Comparison of ENCODE assay signal across 13 cellular contexts in genomic region chr3:7421065-7421464, GRCh38.
"Had no signal": no experiment of that assay in that cellular context is flagged by ENCODE, and none has a peak within 500 bp of the region (broad histone marks: within the 10 kb centered on the region; RNA-seq: fewer than 3 reads in every experiment).

No MANE protein-coding gene starts in this region.

- H3K4me1 Mint-ChIP-seq: activated CD4-positive, alpha-beta T cell treated with anti-CD3 and anti-CD28 coated beads for 36 hours; nephron progenitor cell; stimulated activated effector memory CD8-positive, alpha-beta T cell treated with anti-CD3 and anti-CD28 coated beads, Interleukin-12 subunit alpha, Interleukin-12 subunit beta, amount 100 ng/mL, for 72 hours had no signal

- H3K27me3 ChIP-seq: right lobe of liver, tibial nerve, vagina had no signal

- H3K27ac Mint-ChIP-seq: activated CD4-positive, alpha-beta T cell treated with anti-CD3 and anti-CD28 coated beads for 36 hours; activated naive CD4-positive, alpha-beta T cell treated with anti-CD3 and anti-CD28 coated beads for 36 hours; nephron progenitor cell; stimulated activated effector memory CD8-positive, alpha-beta T cell treated with anti-CD3 and anti-CD28 coated beads, Interleukin-12 subunit alpha, Interleukin-12 subunit beta, amount 100 ng/mL, for 72 hours had no signal

- H3K36me3 Mint-ChIP-seq: stimulated activated effector memory CD8-positive, alpha-beta T cell treated with anti-CD3 and anti-CD28 coated beads, Interleukin-12 subunit alpha, Interleukin-12 subunit beta, amount 100 ng/mL, for 72 hours had no signal

- H3K27me3 Mint-ChIP-seq: activated CD4-positive, alpha-beta T cell treated with anti-CD3 and anti-CD28 coated beads for 36 hours had no signal

- H3K27ac ChIP-seq: coronary artery, psoas muscle, right lobe of liver, tibial nerve, vagina had no signal

- ATAC-seq: activated CD4-positive, alpha-beta T cell treated with anti-CD3 and anti-CD28 coated beads for 36 hours; left ventricle myocardium superior; psoas muscle; right lobe of liver; stimulated activated effector memory CD8-positive, alpha-beta T cell treated with anti-CD3 and anti-CD28 coated beads, Interleukin-12 subunit alpha, Interleukin-12 subunit beta, amount 100 ng/mL, for 72 hours had no signal

- H3K4me3 ChIP-seq: coronary artery, psoas muscle, right lobe of liver, tibial nerve, vagina had no signal

- H3K4me3 Mint-ChIP-seq: activated CD4-positive, alpha-beta T cell treated with anti-CD3 and anti-CD28 coated beads for 36 hours; activated naive CD4-positive, alpha-beta T cell treated with anti-CD3 and anti-CD28 coated beads for 36 hours; nephron progenitor cell; stimulated activated effector memory CD8-positive, alpha-beta T cell treated with anti-CD3 and anti-CD28 coated beads, Interleukin-12 subunit alpha, Interleukin-12 subunit beta, amount 100 ng/mL, for 72 hours had no signal

- H3K36me3 ChIP-seq: right lobe of liver, tibial nerve, vagina had no signal

- H3K4me1 ChIP-seq: psoas muscle, right lobe of liver, tibial nerve, vagina had no signal

- H3K9me3 ChIP-seq: psoas muscle, right lobe of liver, tibial nerve, vagina had no signal

- DNase-seq: activated CD4-positive, alpha-beta T cell treated with anti-CD3 and anti-CD28 coated beads for 36 hours; activated naive CD4-positive, alpha-beta T cell treated with anti-CD3 and anti-CD28 coated beads for 36 hours; effector CD8-positive, alpha-beta T cell; erythroblast; hippocampal formation; left ventricle myocardium superior; nephron progenitor cell; psoas muscle; right lobe of liver had no signal

- H3K9me3 Mint-ChIP-seq: nephron progenitor cell had no signal
